Comparison of ENCODE assay signal across 19 cellular contexts in genomic region chr3:50160561-50160983, GRCh38. TPM values are rescaled to one million over a fixed set of nuclear protein-coding genes. Genes with fewer than 3 reads are reported as not detected.
DNase-seq lines count a peak whose midpoint lies in the region; ATAC-seq and TF ChIP-seq lines count a peak whose summit lies in the region.
"Had no signal": no experiment of that assay in that cellular context is flagged by ENCODE, and none has a peak within 500 bp of the region (broad histone marks: within the 10 kb centered on the region; RNA-seq: fewer than 3 reads in every experiment).

No MANE protein-coding gene starts in this region.

- H3K4me2 ChIP-seq in BLaER1 = peak overlapping the region; percentile 98

- TF ChIP-seq POLR2A in GM18505 (IDR thresholded peaks at IDR 0.05; ENCODE audit: borderline replicate concordance, extremely low read depth, insufficient read depth, insufficient read length) = no peak

- TF ChIP-seq CTCF in psoas muscle (IDR thresholded peaks at IDR 0.05) (no peak), brain microvascular endothelial cell (IDR thresholded peaks at IDR 0.05; ENCODE audit: low read depth, low read length, missing control alignments) (no peak)

- H3K27ac ChIP-seq in BLaER1 (peak overlapping the region; percentile 53), cingulate gyrus (ENCODE audit: low read depth, low read length) (peak overlapping the region; percentile 19), right cardiac atrium (ENCODE audit: low read length) (peak overlapping the region; percentile 54), psoas muscle (peak overlapping the region; percentile 55), brain microvascular endothelial cell (no peak overlapping the region)
- H3K27ac ChIP-seq: ovary, PC-9 had no signal

- intact Hi-C loops in right cardiac atrium (cut with DNase I) = no loop called here
- intact Hi-C loops in psoas muscle (cut with DNase I) = no loop called here
- intact Hi-C loops in posterior cingulate gyrus (cut with DNase I) = no loop called here

- DNase-seq in right cardiac atrium (peak; percentile 80 to 88 (median 87)), psoas muscle (no peak), brain microvascular endothelial cell (no peak), posterior cingulate gyrus (no peak)
- DNase-seq in stimulated activated naive CD8-positive, alpha-beta T cell treated with anti-CD3 and anti-CD28 coated beads, Interleukin-15, Interleukin-2, amounts not matched to agents 100 U/mL and 50 U/mL, for 24 hours = no peak
- DNase-seq: activated effector memory CD4-positive, alpha-beta T cell treated with Interleukin-2 at 50 U/mL for 16 hours; anterior cingulate cortex; NCI-H187 treated with DMSO at 0.1 percent for 48 hours; NCI-H526 treated with DMSO at 0.1 percent for 48 hours; stimulated activated CD4-positive, alpha-beta T cell treated with anti-CD3 and anti-CD28 coated beads, Interleukin-15, amount 100 ng/mL, for 24 hours had no signal

- H3K36me3 ChIP-seq in BLaER1 (peaks cover 57% of the 10 kb centered on the region), psoas muscle (ENCODE audit: insufficient read depth in 1 of 2, low read depth in 1 of 2) (peaks cover 0 to 9% of the 10 kb centered on the region in 2 donors), brain microvascular endothelial cell (replicated peaks) (no peaks in the 10 kb centered on the region)
- H3K36me3 ChIP-seq: ovary, thoracic aorta had no signal

- peak; percentile 62 to 85 for ATAC-seq in right cardiac atrium
- ATAC-seq in psoas muscle = no peak
- ATAC-seq in GM18505 (IDR thresholded peaks at IDR 0.05; ENCODE audit: unreplicated experiment) = no peak
- ATAC-seq in stimulated activated naive CD8-positive, alpha-beta T cell treated with anti-CD3 and anti-CD28 coated beads, Interleukin-15, Interleukin-2, amounts not matched to agents 100 U/mL and 50 U/mL, for 24 hours = no peak

- no peaks in the 10 kb centered on the region for H3K9me3 ChIP-seq in BLaER1
- no peaks in the 10 kb centered on the region for H3K9me3 ChIP-seq in right cardiac atrium (ENCODE audit: control insufficient read depth, low read length)
- no peaks in the 10 kb centered on the region for H3K9me3 ChIP-seq in psoas muscle
- H3K9me3 ChIP-seq: ovary, thoracic aorta had no signal

- in situ Hi-C loops in brain microvascular endothelial cell (cut with HindIII; ENCODE audit: low pct_ligation_motif_present, low sequenced_read_pairs) = no loop called here

- no peak overlapping the region for H3K4me3 ChIP-seq in BLaER1
- H3K4me3 ChIP-seq in right cardiac atrium (ENCODE audit: low read length) = no peak overlapping the region
- no peak overlapping the region for H3K4me3 ChIP-seq in psoas muscle
- no peak overlapping the region for H3K4me3 ChIP-seq in brain microvascular endothelial cell (ENCODE audit: low read depth, low read length)
- H3K4me3 ChIP-seq: ovary, PC-9, thoracic aorta had no signal

- 45% methylated on average over 7 of the region's 7 CpGs for WGBS in right cardiac atrium
- WGBS in psoas muscle, 3 donors = 59 to 62% (median 61%) methylated on average over 6 to 7 of the region's 7 CpGs

- H3K4me1 ChIP-seq in BLaER1 (peaks cover 99% of the 10 kb centered on the region), right cardiac atrium (ENCODE audit: control insufficient read depth, insufficient read depth, low read length) (peaks cover 20% of the 10 kb centered on the region), psoas muscle (peaks cover 44% of the 10 kb centered on the region)

- peaks cover 66% of the 10 kb centered on the region for H4K20me1 ChIP-seq in BLaER1

- H3K27me3 ChIP-seq in BLaER1 = no peaks in the 10 kb centered on the region
- no peaks in the 10 kb centered on the region for H3K27me3 ChIP-seq in right cardiac atrium (ENCODE audit: control insufficient read depth, insufficient read depth)
- H3K27me3 ChIP-seq in psoas muscle (ENCODE audit: insufficient read depth in 3 of 3, low read length in 2 of 3) = no peaks in the 10 kb centered on the region
- H3K27me3 ChIP-seq in brain microvascular endothelial cell (replicated peaks) = peaks cover 1% of the 10 kb centered on the region
- H3K27me3 ChIP-seq: ovary had no signal

- no peak overlapping the region for H3K9ac ChIP-seq in BLaER1

RNA-seq across cellular contexts. Expression of gene SEMA3F, which starts 5.4 kb away (rescaled TPM):
- 10 to 100 TPM in 2 of 4 donors, 1 to 10 TPM in 2; 7.3 to 15.2 (median 9.4) TPM for total RNA-seq in right cardiac atrium
- 10.2 TPM for polyA plus RNA-seq in right cardiac atrium
- 10 to 100 TPM in 3 of 4 donors, 1 to 10 TPM in 1; 7.0 to 13.7 (median 12.3) TPM for total RNA-seq in psoas muscle
- polyA plus RNA-seq in psoas muscle = 1 to 10 TPM; 4.7 to 7.6 (median 6.8) TPM

RNA-seq across cellular contexts. Expression of gene GNAT1, which starts 30.8 kb away (rescaled TPM):
- total RNA-seq in right cardiac atrium (not detected), psoas muscle (not detected)
- polyA plus RNA-seq in right cardiac atrium (not detected), psoas muscle (not detected)
- total RNA-seq: activated CD8-positive, alpha-beta memory T cell treated with anti-CD3 and anti-CD28 coated beads for 36 hours; dermis microvascular lymphatic vessel endothelial cell; mononuclear cell; ovary; PC-9 had no signal
- polyA plus RNA-seq: ovary had no signal

RNA-seq across cellular contexts. Expression of gene SLC38A3, which starts 44.5 kb away (rescaled TPM):
- total RNA-seq in right cardiac atrium = 10 to 100 TPM in 1 of 4 donors, 1 to 10 TPM in 3; 5.0 to 10.4 (median 8.9) TPM
- polyA plus RNA-seq in right cardiac atrium = 5.4 TPM
- total RNA-seq in psoas muscle = 10 to 100 TPM in 1 of 4 donors, 1 to 10 TPM in 3; 1.7 to 12.7 (median 5.4) TPM
- 1 to 10 TPM in 2 of 3 donors, under 1 TPM in 1; 0.12 to 4.5 (median 1.3) TPM for polyA plus RNA-seq in psoas muscle
- total RNA-seq: mononuclear cell had no signal

Comparison
In these comparisons a context has a peak if more than half of its experiments do, and no peak if none do; other contexts are left out.
1. ATAC-seq: peak in right cardiac atrium (2 of 2); none in psoas muscle (0 of 4), GM18505 (single experiment) and stimulated activated naive CD8-positive, alpha-beta T cell treated with anti-CD3 and anti-CD28 coated beads, Interleukin-15, Interleukin-2, amounts not matched to agents 100 U/mL and 50 U/mL, for 24 hours (single experiment).
2. DNase-seq: peak in right cardiac atrium (3 of 3); none in psoas muscle (0 of 2), brain microvascular endothelial cell (single experiment), stimulated activated naive CD8-positive, alpha-beta T cell treated with anti-CD3 and anti-CD28 coated beads, Interleukin-15, Interleukin-2, amounts not matched to agents 100 U/mL and 50 U/mL, for 24 hours (single experiment) and posterior cingulate gyrus (0 of 10).